ENCODE assay signal across 1 cellular context in genomic region chr18:23943903-23944624, GRCh38.
TF ChIP-seq lines count a peak whose summit lies in the region.

No MANE protein-coding gene starts in this region.

TF ChIP-seq in H1, 55 proteins besides CTCF, POLR2A, EP300 and RAD21:
- TF ChIP-seq CHD7 (IDR thresholded peaks at IDR 0.05; ENCODE audit: insufficient replicate concordance, low read length) (no peak), BCL11A (IDR thresholded peaks at IDR 0.05; ENCODE audit: low read depth in 2 of 2, low read length in 2 of 2) (no peak), FOSL1 (IDR thresholded peaks at IDR 0.05; ENCODE audit: insufficient read depth, low read depth, low read length) (no peak), NRF1 (IDR thresholded peaks at IDR 0.05; ENCODE audit: low read depth, low read length) (no peak), SIX5 (IDR thresholded peaks at IDR 0.05; ENCODE audit: low read depth, low read length) (no peak), POLR2AphosphoS5 (IDR thresholded peaks at IDR 0.05; ENCODE audit: low read depth, low read length) (no peak), TAF7 (optimal IDR thresholded peaks at IDR 0.05; ENCODE audit: borderline replicate concordance, low read depth, low read length) (no peak), ASH2L (IDR thresholded peaks at IDR 0.05; ENCODE audit: low read length) (no peak), TEAD4 (IDR thresholded peaks at IDR 0.05; ENCODE audit: low read depth, low read length) (no peak), GTF2F1 (IDR thresholded peaks at IDR 0.05; ENCODE audit: borderline replicate concordance, low read depth, low read length) (no peak)
